ENCODE assay signal across 1 cellular context in genomic region chr19:39409886-39410619, GRCh38.
TF ChIP-seq lines count a peak whose summit lies in the region.

No MANE protein-coding gene starts in this region.

TF ChIP-seq in H1, 55 proteins besides CTCF, POLR2A, EP300 and RAD21:
- TF ChIP-seq SUZ12 (IDR thresholded peaks at IDR 0.05; ENCODE audit: low read length) (no peak), KDM4A (IDR thresholded peaks at IDR 0.05; ENCODE audit: low read depth, low read length, severe bottlenecking) (peak; percentile 48), RNF2 (IDR thresholded peaks at IDR 0.05; ENCODE audit: borderline replicate concordance, low read depth, low read length, missing control alignments, poor library complexity, severe bottlenecking) (no peak), ATF2 (IDR thresholded peaks at IDR 0.05; ENCODE audit: low read length) (no peak), SRF (IDR thresholded peaks at IDR 0.05; ENCODE audit: low read depth, low read length) (peak; percentile 56; the same call in 1 of the 2 replicates), HDAC2 (IDR thresholded peaks at IDR 0.05; ENCODE audit: borderline replicate concordance in 1 of 2, low read depth in 2 of 2, low read length in 2 of 2) (no peak), EGR1 (IDR thresholded peaks at IDR 0.05; ENCODE audit: borderline replicate concordance, low read depth, low read length) (peak; percentile 74), TAF1 (IDR thresholded peaks at IDR 0.05; ENCODE audit: low read depth, low read length) (peak; percentile 51), RBBP5 (IDR thresholded peaks at IDR 0.05; ENCODE audit: borderline replicate concordance, low read depth, low read length) (peak; percentile 81; the same call in 1 of the 2 replicates), SIN3A (conservative IDR thresholded peaks at IDR 0.05 in 1 of 2, IDR thresholded peaks at IDR 0.05 in 1 of 2; ENCODE audit: low read depth in 1 of 2, low read length in 2 of 2) (peak in 1 of 2 experiments; percentile 53; a peak in 2 of 4 replicates), GABPA (IDR thresholded peaks at IDR 0.05; ENCODE audit: borderline replicate concordance, insufficient read depth, low read length) (0 out of 2 replicates have a peak, but pooled peaks have one; percentile 34), ASH2L (IDR thresholded peaks at IDR 0.05; ENCODE audit: low read length) (peak; percentile 46), CREB1 (IDR thresholded peaks at IDR 0.05) (peak; percentile 40), PHF8 (conservative IDR thresholded peaks at IDR 0.05; ENCODE audit: low read depth, low read length) (peak; percentile 41; the same call in 1 of the 2 replicates), POLR2AphosphoS5 (IDR thresholded peaks at IDR 0.05; ENCODE audit: low read depth, low read length) (peak; percentile 91; the same call in 1 of the 2 replicates), MAFK (IDR thresholded peaks at IDR 0.05; ENCODE audit: low read depth, low read length) (no peak)
TF ChIP-seq in H1: peak in this region for 11.
